ENCODE assay signal across 14 cellular contexts in genomic region chr5:81884871-81885270, GRCh38.
A peak's percentile ranks its signal among the peaks of the same experiment; 100 is the strongest.
DNase-seq lines count a peak whose midpoint lies in the region; ATAC-seq and TF ChIP-seq lines count a peak whose summit lies in the region.
"Had no signal": no experiment of that assay in that cellular context is flagged by ENCODE, and none has a peak within 500 bp of the region (broad histone marks: within the 10 kb centered on the region; RNA-seq: fewer than 3 reads in every experiment).

No MANE protein-coding gene starts in this region.

- no peak overlapping the region for H3K27ac ChIP-seq in dorsolateral prefrontal cortex
- H3K27ac ChIP-seq in left ventricle myocardium inferior (replicated peaks): no peak overlapping the region
- no peak overlapping the region for H3K27ac ChIP-seq in psoas muscle
- H3K27ac ChIP-seq in neural progenitor cell: no peak overlapping the region
- H3K27ac ChIP-seq: 22Rv1 had no signal

- H3K27me3 ChIP-seq in dorsolateral prefrontal cortex: no peaks in the 10 kb centered on the region
- H3K27me3 ChIP-seq in left ventricle myocardium inferior (ENCODE audit: low read depth): no peaks in the 10 kb centered on the region
- H3K27me3 ChIP-seq in psoas muscle (ENCODE audit: insufficient read depth in 3 of 3, low read length in 2 of 3): no peaks in the 10 kb centered on the region
- no peaks in the 10 kb centered on the region for H3K27me3 ChIP-seq in neural progenitor cell

- H3K4me3 Mint-ChIP-seq in neural progenitor cell: no peak overlapping the region
- H3K4me3 Mint-ChIP-seq: H9 had no signal

- H3K27ac Mint-ChIP-seq in neural progenitor cell: no peak overlapping the region
- H3K27ac Mint-ChIP-seq: H9 had no signal

- no peaks in the 10 kb centered on the region for H4K20me1 ChIP-seq in neural progenitor cell (ENCODE audit: low read depth)

- 19 to 31% (median 26%) methylated on average over 3 of the region's 3 CpGs for WGBS in psoas muscle, 3 donors

- ATAC-seq in psoas muscle: peak; percentile 36 to 90 (median 71)
- no peak for ATAC-seq in HG03039 (IDR thresholded peaks at IDR 0.05; ENCODE audit: unreplicated experiment)

- H3F3A ChIP-seq in neural progenitor cell (ENCODE audit: low read depth): no peaks in the 10 kb centered on the region

- TF ChIP-seq CTCF in dorsolateral prefrontal cortex (IDR thresholded peaks at IDR 0.05 in 54 of 56, conservative IDR thresholded peaks at IDR 0.05 in 2 of 56; ENCODE audit: low read depth in 1 of 56, partially characterized antibody in 56 of 56): peak in 34 of 56 donors; percentile 10 to 66 (median 36)
- peak; percentile 46 for TF ChIP-seq CTCF in left ventricle myocardium inferior (IDR thresholded peaks at IDR 0.05; ENCODE audit: borderline replicate concordance)
- TF ChIP-seq CTCF in psoas muscle (IDR thresholded peaks at IDR 0.05): peak; percentile 33
- TF ChIP-seq CTCF in neural progenitor cell (IDR thresholded peaks at IDR 0.05): no peak

- H2AFZ ChIP-seq in neural progenitor cell (replicated peaks): no peak overlapping the region

- H3K36me3 Mint-ChIP-seq in neural progenitor cell: no peaks in the 10 kb centered on the region

- H3K4me2 ChIP-seq in neural progenitor cell: no peak overlapping the region

- H3K9me3 ChIP-seq in left ventricle myocardium inferior (replicated peaks) (no peaks in the 10 kb centered on the region), psoas muscle (no peaks in the 10 kb centered on the region), neural progenitor cell (ENCODE audit: low read depth) (no peaks in the 10 kb centered on the region)

- DNase-seq in NCI-H1092 treated with DMSO at 0.1 percent for 48 hours (lab: John Stamatoyannopoulos, UW): peak; percentile 23
- no peak for DNase-seq in NCI-H1092 (lab: John Stamatoyannopoulos, UW)
- DNase-seq in dorsolateral prefrontal cortex: no peak
- DNase-seq in left ventricle myocardium inferior: no peak
- no peak for DNase-seq in psoas muscle
- no peak for DNase-seq in neural progenitor cell (ENCODE audit: low spot score)
- no peak for DNase-seq in activated CD4-positive, alpha-beta T cell treated with anti-CD3 and anti-CD28 coated beads for 1 hour
- DNase-seq: H9, Kasumi-1, NCI-H2107, NCI-H345, NCI-H526 treated with DMSO at 0.1 percent for 48 hours had no signal

- intact Hi-C loops in dorsolateral prefrontal cortex (cut with DNase I): no loop called here
- intact Hi-C loops in left ventricle myocardium inferior (cut with micrococcal nuclease): no loop called here
- intact Hi-C loops in psoas muscle (cut with DNase I): loop anchor here (10.0 kb wide), 2 partner anchors 380 to 460 kb away; no protein-coding TSS in a partner anchor

- peaks cover 11% of the 10 kb centered on the region for H3K4me1 Mint-ChIP-seq in neural progenitor cell

- no peak overlapping the region for H3K4me3 ChIP-seq in dorsolateral prefrontal cortex
- no peak overlapping the region for H3K4me3 ChIP-seq in left ventricle myocardium inferior
- no peak overlapping the region for H3K4me3 ChIP-seq in psoas muscle
- no peak overlapping the region for H3K4me3 ChIP-seq in neural progenitor cell

- no peaks in the 10 kb centered on the region for H3K79me2 ChIP-seq in neural progenitor cell (ENCODE audit: low read depth)

- H3K36me3 ChIP-seq in left ventricle myocardium inferior (no peaks in the 10 kb centered on the region), psoas muscle (ENCODE audit: insufficient read depth in 1 of 2, low read depth in 1 of 2) (no peaks in the 10 kb centered on the region), neural progenitor cell (no peaks in the 10 kb centered on the region)

- H3K9ac ChIP-seq in neural progenitor cell: no peak overlapping the region

- H3K4me1 ChIP-seq in left ventricle myocardium inferior (peaks cover 6% of the 10 kb centered on the region), psoas muscle (no peaks in the 10 kb centered on the region), neural progenitor cell (peaks cover 5% of the 10 kb centered on the region)

- H3K27me3 Mint-ChIP-seq in neural progenitor cell (ENCODE audit: insufficient read depth, low read depth): no peaks in the 10 kb centered on the region

- peaks cover 1% of the 10 kb centered on the region for H3K9me3 Mint-ChIP-seq in neural progenitor cell

Comparison
In these comparisons a context has a peak if more than half of its experiments do, and no peak if none do; other contexts are left out.
1. intact Hi-C loops: an anchor here in psoas muscle (10.0 kb wide); none called in dorsolateral prefrontal cortex and left ventricle myocardium inferior.